In the genomic region with DNA sequence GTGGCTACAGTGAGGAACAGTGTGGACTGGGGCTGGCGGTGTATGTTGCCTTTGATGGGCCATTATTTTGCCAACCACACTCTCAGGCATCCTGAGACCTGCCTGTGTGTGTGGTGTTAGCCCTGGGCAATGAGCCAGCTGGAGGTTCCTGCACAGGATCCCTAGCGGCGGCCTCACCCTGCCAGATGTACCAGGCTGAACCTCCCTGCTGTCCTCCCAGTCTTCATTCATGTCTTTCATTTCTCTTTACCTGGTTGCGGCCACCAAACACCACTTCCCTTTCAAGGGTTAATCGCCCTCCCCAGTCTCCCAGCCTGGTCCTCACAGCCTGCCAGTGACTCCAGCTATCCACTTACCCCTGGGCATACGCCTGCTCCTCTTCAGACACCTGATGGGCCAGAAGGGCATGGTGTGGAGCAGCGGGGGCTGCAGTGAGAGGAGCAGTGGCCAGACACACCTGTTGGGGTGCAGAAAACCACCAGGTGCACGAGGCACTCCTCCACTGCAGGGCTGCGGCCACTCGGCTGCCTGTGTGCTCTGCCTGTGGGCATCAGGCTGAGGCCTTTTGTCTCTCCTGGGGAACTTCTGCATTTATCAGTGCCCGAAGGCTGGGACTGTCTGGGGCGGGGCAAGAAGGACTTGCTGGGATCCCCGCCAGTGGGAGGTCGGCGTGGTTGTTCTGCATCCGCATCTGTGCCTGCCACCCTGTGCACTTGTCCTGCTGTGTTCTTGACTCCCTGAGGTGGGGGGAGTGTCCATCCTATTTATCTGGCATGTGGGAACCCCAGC, we compare ENCODE assay signal across 1 cellular context.
TF ChIP-seq lines count a peak whose summit lies in the region.

No MANE protein-coding gene starts in this region.

TF ChIP-seq in IMR-90, 13 proteins besides CTCF, POLR2A, EP300 and RAD21 (continued from another document):
- TF ChIP-seq, protein P1, sequence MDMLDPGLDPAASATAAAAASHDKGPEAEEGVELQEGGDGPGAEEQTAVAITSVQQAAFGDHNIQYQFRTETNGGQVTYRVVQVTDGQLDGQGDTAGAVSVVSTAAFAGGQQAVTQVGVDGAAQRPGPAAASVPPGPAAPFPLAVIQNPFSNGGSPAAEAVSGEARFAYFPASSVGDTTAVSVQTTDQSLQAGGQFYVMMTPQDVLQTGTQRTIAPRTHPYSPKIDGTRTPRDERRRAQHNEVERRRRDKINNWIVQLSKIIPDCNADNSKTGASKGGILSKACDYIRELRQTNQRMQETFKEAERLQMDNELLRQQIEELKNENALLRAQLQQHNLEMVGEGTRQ (IDR thresholded peaks at IDR 0.05; ENCODE audit: low read depth, low read length): no peak
- TF ChIP-seq MXI1 (IDR thresholded peaks at IDR 0.05; ENCODE audit: borderline replicate concordance, low read depth, low read length) (no peak), MAZ (IDR thresholded peaks at IDR 0.05; ENCODE audit: borderline replicate concordance, low read depth, low read length) (no peak)
